ENCODE assay signal across 2 cellular contexts in genomic region chr10:78178940-78179339, GRCh38.
TF ChIP-seq lines count a peak whose summit lies in the region.

No MANE protein-coding gene starts in this region.

TF ChIP-seq in SK-N-SH treated with all-trans-retinoic acid at 6 μM for 48 hours, 23 proteins besides CTCF, POLR2A, EP300 and RAD21 (continued from another document):
- no peak for TF ChIP-seq PPARA (CRISPR knock-in tag; IDR thresholded peaks at IDR 0.05; ENCODE audit: borderline replicate concordance)

TF ChIP-seq in SK-N-SH, 30 proteins besides CTCF, POLR2A, EP300 and RAD21 (continued from another document):
- no peak for TF ChIP-seq USF2 (IDR thresholded peaks at IDR 0.05; ENCODE audit: borderline replicate concordance, low read depth, low read length)
- no peak for TF ChIP-seq JUND (IDR thresholded peaks at IDR 0.05)
- no peak for TF ChIP-seq RXRA (IDR thresholded peaks at IDR 0.05; ENCODE audit: borderline replicate concordance, low read depth)
- TF ChIP-seq RFX5 (IDR thresholded peaks at IDR 0.05; ENCODE audit: low read length): no peak
- TF ChIP-seq SMC3 (IDR thresholded peaks at IDR 0.05; ENCODE audit: low read depth, low read length): no peak
- no peak for TF ChIP-seq FOSL2 (IDR thresholded peaks at IDR 0.05; ENCODE audit: borderline replicate concordance, low read depth)
- no peak for TF ChIP-seq NRF1 (IDR thresholded peaks at IDR 0.05; ENCODE audit: low read depth, low read length)
- TF ChIP-seq POLR2AphosphoS5 (IDR thresholded peaks at IDR 0.05; ENCODE audit: low read depth, low read length): no peak
- TF ChIP-seq USF1 (IDR thresholded peaks at IDR 0.05; ENCODE audit: borderline replicate concordance, low read depth): no peak
- TF ChIP-seq EZH2phosphoT487 (IDR thresholded peaks at IDR 0.05; ENCODE audit: borderline replicate concordance, low read depth): no peak
- no peak for TF ChIP-seq FOXJ3 (CRISPR knock-in tag; IDR thresholded peaks at IDR 0.05)
- TF ChIP-seq NFIC (IDR thresholded peaks at IDR 0.05; ENCODE audit: borderline replicate concordance): no peak
